Comparison of ENCODE assay signal across 13 cellular contexts in the genomic region with DNA sequence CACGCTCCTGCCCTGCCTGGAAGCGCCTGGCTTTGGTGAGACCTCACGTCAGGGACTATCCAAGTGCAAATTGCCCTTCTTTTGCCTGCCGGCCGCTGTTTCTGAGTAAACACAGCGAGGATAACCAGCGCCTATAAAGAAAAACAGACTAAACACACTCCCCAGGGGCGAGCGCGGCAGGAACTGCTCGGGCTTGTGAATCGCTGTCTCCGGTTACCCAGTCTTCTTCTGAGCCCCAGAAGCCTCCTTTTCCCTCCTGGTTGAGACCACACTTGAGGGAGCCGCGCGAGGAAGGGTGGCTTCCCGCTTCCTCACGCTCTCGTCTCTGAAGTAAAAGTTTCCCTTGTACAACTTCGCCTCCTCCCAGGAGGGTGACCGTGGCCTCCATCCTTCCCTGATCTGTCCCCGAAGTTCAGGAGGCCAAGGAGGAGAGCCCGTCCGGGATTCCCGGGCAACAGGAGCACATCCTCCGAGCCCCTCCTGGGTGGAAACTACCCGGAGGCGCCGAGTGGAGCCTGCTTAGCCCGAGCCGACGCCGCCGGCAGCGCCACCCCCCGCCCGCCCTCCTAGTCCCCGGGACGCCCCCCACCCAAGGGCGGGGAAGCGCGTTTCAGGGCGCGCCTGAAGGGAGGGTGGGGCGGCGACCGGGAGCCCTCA. TPM values are rescaled to one million over a fixed set of nuclear protein-coding genes. Genes with fewer than 3 reads are reported as not detected.
DNase-seq lines count a peak whose midpoint lies in the region; ATAC-seq, FAIRE-seq and TF ChIP-seq lines count a peak whose summit lies in the region.
"Had no signal": no experiment of that assay in that cellular context is flagged by ENCODE, and none has a peak within 500 bp of the region (broad histone marks: within the 10 kb centered on the region; RNA-seq: fewer than 3 reads in every experiment).

No MANE protein-coding gene starts in this region.

- peaks cover 6% of the 10 kb centered on the region for H3K4me1 Mint-ChIP-seq in mesothelial cell of epicardium

- DNase-seq in Right ventricle myocardium inferior (ENCODE audit: missing footprints), result peak; percentile 59
- no peak for DNase-seq in cardiac septum (ENCODE audit: low spot score)
- DNase-seq in ecto neural progenitor cell (ENCODE audit: low spot score), result peak; percentile 51
- DNase-seq in mesothelial cell of epicardium (ENCODE audit: low spot score in 2 of 2, unreplicated experiment in 2 of 2), result no peak
- DNase-seq in urothelium cell line (ENCODE audit: low spot score), result peak; percentile 33
- DNase-seq in OCI-M1 (lab: John Stamatoyannopoulos, UW), result no peak
- DNase-seq in NCI-H345 treated with DMSO at 0.1 percent for 48 hours (lab: John Stamatoyannopoulos, UW; ENCODE audit: unreplicated experiment), result no peak
- no peak for DNase-seq in RKO (ENCODE audit: low spot score)
- DNase-seq: NCI-H774 had no signal

- no peak overlapping the region for H3K27ac Mint-ChIP-seq in mesothelial cell of epicardium
- H3K27ac Mint-ChIP-seq: naive thymus-derived CD8-positive, alpha-beta T cell had no signal

- H3K4me3 Mint-ChIP-seq in mesothelial cell of epicardium, result peak overlapping the region; percentile 61

- H3K9me3 Mint-ChIP-seq in mesothelial cell of epicardium, result no peaks in the 10 kb centered on the region

- intact Hi-C loops in Right ventricle myocardium inferior (cut with DNase I), result loop anchor here (10.0 kb wide), 1 partner anchor 150 kb away; no protein-coding TSS in a partner anchor
- intact Hi-C loops in cardiac septum (cut with DNase I), result no loop called here

- no peak for ATAC-seq in Right ventricle myocardium inferior
- ATAC-seq: K562; naive thymus-derived CD8-positive, alpha-beta T cell had no signal

- FAIRE-seq in urothelium cell line (lab: Jason Lieb, UNC), result no peak
- FAIRE-seq: frontal cortex, K562 had no signal

- H3K27me3 Mint-ChIP-seq in mesothelial cell of epicardium (ENCODE audit: low read depth), result peaks cover 75% of the 10 kb centered on the region

- TF ChIP-seq CTCF in mesothelial cell of epicardium (IDR thresholded peaks at IDR 0.05; ENCODE audit: unreplicated experiment), result no peak

- H3K36me3 Mint-ChIP-seq in mesothelial cell of epicardium, result no peaks in the 10 kb centered on the region

RNA-seq across cellular contexts. Expression of gene HCN1, which starts 1.0 kb away (rescaled TPM):
- total RNA-seq in Right ventricle myocardium inferior (not detected), cardiac septum (not detected), mesothelial cell of epicardium (not detected in 3 replicates)
- total RNA-seq: K562; naive thymus-derived CD8-positive, alpha-beta T cell; T-helper 1 cell treated with Interleukin-12 subunit alpha and Interleukin-12 subunit beta and Interleukin-4 antibody, amounts not matched to agents 30 ng/mL and 1 ng/mL, for 36 hours had no signal

Comparison
In these comparisons a context has a peak if more than half of its experiments do, and no peak if none do; other contexts are left out.
1. DNase-seq: peak in Right ventricle myocardium inferior (single experiment), ecto neural progenitor cell (single experiment) and urothelium cell line (single experiment); none in cardiac septum (single experiment), mesothelial cell of epicardium (0 of 2), OCI-M1 (single experiment), NCI-H345 treated with DMSO at 0.1 percent for 48 hours (single experiment) and RKO (single experiment).